ENCODE assay signal across 9 cellular contexts in the genomic region with DNA sequence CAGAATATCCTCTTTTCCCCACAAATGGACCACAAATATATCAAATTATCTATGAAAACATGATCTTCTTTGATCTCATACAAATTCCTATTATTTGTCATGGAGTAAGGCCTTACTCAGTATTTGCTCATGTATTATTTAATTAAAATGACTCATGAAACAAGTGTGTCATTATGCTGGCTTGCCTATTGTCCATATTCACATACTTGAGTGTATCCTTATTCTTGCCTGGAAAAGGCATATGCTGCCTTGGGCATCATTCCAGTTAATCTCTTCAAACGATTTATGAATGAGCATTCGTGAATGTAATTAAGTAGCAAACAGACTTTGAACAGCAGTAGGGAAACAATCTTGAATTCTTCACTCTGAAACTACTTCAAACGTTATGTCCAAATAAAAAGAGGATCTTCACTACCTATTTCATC. TPM values are rescaled to one million over a fixed set of nuclear protein-coding genes. Genes with fewer than 3 reads are reported as not detected.
DNase-seq lines count a peak whose midpoint lies in the region; ATAC-seq, FAIRE-seq and TF ChIP-seq lines count a peak whose summit lies in the region.
"Had no signal": no experiment of that assay in that cellular context is flagged by ENCODE, and none has a peak within 500 bp of the region (broad histone marks: within the 10 kb centered on the region; RNA-seq: fewer than 3 reads in every experiment).

No MANE protein-coding gene starts in this region.

- no peak for TF ChIP-seq POLR2A in H1 (IDR thresholded peaks at IDR 0.05; ENCODE audit: control extremely low read depth in 1 of 2, low read depth in 2 of 2, low read length in 2 of 2)

- H3K18ac ChIP-seq in H1 (ENCODE audit: extremely low read depth, low read length), result no peak overlapping the region

- no peak overlapping the region for H3K14ac ChIP-seq in H1 (ENCODE audit: insufficient read length)

- no peak overlapping the region for H4K5ac ChIP-seq in H1 (ENCODE audit: insufficient read length, low read depth, low read length)

- peaks cover 0 to 3% (median 0%) of the 10 kb centered on the region in 4 experiments; a peak in 1 of 7 replicates for H3K4me1 ChIP-seq in H1 (replicated peaks in 1 of 4; ENCODE audit: control insufficient read depth in 3 of 4, insufficient read depth in 4 of 4, low read length in 3 of 4)

- H4K91ac ChIP-seq in H1 (replicated peaks; ENCODE audit: insufficient read length, low read length), result no peak overlapping the region

- H2BK120ac ChIP-seq in H1 (replicated peaks; ENCODE audit: low read depth, low read length), result no peak overlapping the region

- H3K4ac ChIP-seq in H1 (replicated peaks; ENCODE audit: insufficient read length, low read depth, low read length), result no peak overlapping the region

- POLR2A ChIA-PET in H1 (lab: Charles Lee; ENCODE audit: partially characterized antibody), result no interaction called here

- H2BK5ac ChIP-seq in H1 (ENCODE audit: low read depth, low read length), result no peak overlapping the region

- no peak overlapping the region for H3K4me3 ChIP-seq in H1 (ENCODE audit: extremely low read depth in 1 of 4, insufficient read depth in 2 of 4, low read depth in 3 of 4, low read length in 4 of 4)

- ATAC-seq in HG03097 (IDR thresholded peaks at IDR 0.05; ENCODE audit: low FRiP score, unreplicated experiment) (no peak), HG03175 (IDR thresholded peaks at IDR 0.05; ENCODE audit: unreplicated experiment) (no peak)

- no peak overlapping the region for H3K4me3 Mint-ChIP-seq in activated CD4-positive, alpha-beta T cell treated with anti-CD3 and anti-CD28 coated beads, Interleukin-2, amount 10 ng/mL, durations not matched to agents 24 days and 14 days

- H3K23ac ChIP-seq in H1 (ENCODE audit: insufficient read length), result no peak overlapping the region

- H2AK5ac ChIP-seq in H1 (ENCODE audit: low read depth, low read length), result no peak overlapping the region

- TF ChIP-seq EP300 in H1 (IDR thresholded peaks at IDR 0.05; ENCODE audit: borderline replicate concordance in 1 of 2, low read depth in 2 of 2, low read length in 2 of 2), result no peak

- DNase-seq in HPDE6-E6E7 (ENCODE audit: extremely low spot score) (peak; percentile 57), NCI-H524 (lab: John Stamatoyannopoulos, UW) (peak; percentile 68 to 91), H1 (ENCODE audit: low read depth in 1 of 2, low spot score in 2 of 2) (no peak), stromal cell of bone marrow (ENCODE audit: low read depth) (peak; percentile 59)
- DNase-seq in activated CD4-positive, alpha-beta T cell treated with anti-CD3 and anti-CD28 coated beads, Interleukin-2, amount 10 ng/mL, durations not matched to agents 24 days and 14 days, result no peak

- no peaks in the 10 kb centered on the region for H3K36me3 Mint-ChIP-seq in activated CD4-positive, alpha-beta T cell treated with anti-CD3 and anti-CD28 coated beads, Interleukin-2, amount 10 ng/mL, durations not matched to agents 24 days and 14 days (ENCODE audit: low read depth)

- H2BK15ac ChIP-seq in H1 (ENCODE audit: low read length), result no peak overlapping the region

- no peaks in the 10 kb centered on the region for H3K36me3 ChIP-seq in H1 (ENCODE audit: control insufficient read depth in 2 of 4, insufficient read depth in 4 of 4, low read length in 3 of 4)

- FAIRE-seq in H1 (lab: Jason Lieb, UNC), result no peak
- FAIRE-seq: islet of Langerhans had no signal

- CTCF ChIA-PET in H1 (lab: Charles Lee; ENCODE audit: partially characterized antibody), result interaction anchor here (0.6 kb wide), 2 partner anchors 217 to 261 kb away, joined by 3 to 4 read pairs; no protein-coding TSS in a partner anchor

- WGBS in H1 (ENCODE audit: extremely low coverage in 1 of 2, insufficient coverage in 1 of 2, insufficient read length in 1 of 2, insufficient replicate concordance in 2 of 2, low coverage in 1 of 2, low lambda C conversion rate in 2 of 2, missing lambda C conversion rate in 1 of 2), 2 experiments, result 73% methylated on average over 3 of the region's 3 CpGs; no CpG with 5 or more reads in 1 of the 2 experiments

- H3K56ac ChIP-seq in H1 (replicated peaks; ENCODE audit: insufficient read length, low read depth, low read length), result no peak overlapping the region

- intact Hi-C loops in activated CD4-positive, alpha-beta T cell treated with anti-CD3 and anti-CD28 coated beads, Interleukin-2, amount 10 ng/mL, durations not matched to agents 24 days and 14 days (cut with micrococcal nuclease), result no loop called here

- H3K27ac ChIP-seq in H1 (ENCODE audit: low read depth, low read length), result no peak overlapping the region

- H2BK12ac ChIP-seq in H1 (ENCODE audit: low read depth, low read length), result no peak overlapping the region

- no peak overlapping the region for H2BK20ac ChIP-seq in H1 (ENCODE audit: low read length)

- no peaks in the 10 kb centered on the region for H4K20me1 ChIP-seq in H1 (replicated peaks in 1 of 2; ENCODE audit: control insufficient read depth in 1 of 2, insufficient read depth in 2 of 2, low read length in 2 of 2)

- no peak for TF ChIP-seq CTCF in H1 (IDR thresholded peaks at IDR 0.05; ENCODE audit: control extremely low read depth in 1 of 3, insufficient read depth in 1 of 3, low read depth in 1 of 3, low read length in 3 of 3)

- H3K4me1 Mint-ChIP-seq in activated CD4-positive, alpha-beta T cell treated with anti-CD3 and anti-CD28 coated beads, Interleukin-2, amount 10 ng/mL, durations not matched to agents 24 days and 14 days, result peaks cover 2% of the 10 kb centered on the region

- H3K27ac Mint-ChIP-seq in activated CD4-positive, alpha-beta T cell treated with anti-CD3 and anti-CD28 coated beads, Interleukin-2, amount 10 ng/mL, durations not matched to agents 24 days and 14 days, result no peak overlapping the region
- H3K27ac Mint-ChIP-seq: activated T-helper 2 cell treated with anti-CD3 and anti-CD28 coated beads, Interferon-gamma antibody, Interleukin-2, Interleukin-4, amounts not matched to agents 10 μg/mL and 5 μg/mL and 100 μg/mL, durations not matched to agents 14 hours and 24 hours and 36 hours had no signal

- no peaks in the 10 kb centered on the region for H3K9me3 Mint-ChIP-seq in activated CD4-positive, alpha-beta T cell treated with anti-CD3 and anti-CD28 coated beads, Interleukin-2, amount 10 ng/mL, durations not matched to agents 24 days and 14 days
- H3K9me3 Mint-ChIP-seq: activated T-helper 2 cell treated with anti-CD3 and anti-CD28 coated beads, Interferon-gamma antibody, Interleukin-2, Interleukin-4, amounts not matched to agents 10 μg/mL and 5 μg/mL and 100 μg/mL, durations not matched to agents 14 hours and 24 hours and 36 hours had no signal

- H3K9ac ChIP-seq in H1 (replicated peaks in 1 of 4; ENCODE audit: extremely low read depth in 1 of 4, low read depth in 3 of 4, low read length in 3 of 4), result no peak overlapping the region

- H3K79me1 ChIP-seq in H1 (ENCODE audit: low read depth, low read length), result no peaks in the 10 kb centered on the region

- no peaks in the 10 kb centered on the region for H3K79me2 ChIP-seq in H1 (ENCODE audit: control insufficient read depth in 1 of 2, insufficient read depth in 2 of 2, low read length in 2 of 2)

- H3K27me3 ChIP-seq in H1 (replicated peaks in 1 of 4; ENCODE audit: control insufficient read depth in 3 of 4, extremely low read depth in 1 of 4, insufficient read depth in 3 of 4, low read length in 3 of 4), result no peaks in the 10 kb centered on the region

- no peak overlapping the region for H3K4me2 ChIP-seq in H1 (ENCODE audit: insufficient read depth in 1 of 2, low read depth in 2 of 2, low read length in 2 of 2)

- no peak overlapping the region for H4K8ac ChIP-seq in H1 (ENCODE audit: extremely low read depth, insufficient read depth, low read length)

- H2AFZ ChIP-seq in H1 (ENCODE audit: low read length), result 0 out of 2 replicates have a peak overlapping the region, but pooled peaks have one; percentile 73

- H3K9me3 ChIP-seq in H1 (ENCODE audit: insufficient read depth in 2 of 2, low read depth in 1 of 2, low read length in 1 of 2), result no peaks in the 10 kb centered on the region

- H3K23me2 ChIP-seq in H1 (ENCODE audit: low read depth, low read length), result no peaks in the 10 kb centered on the region; the same call in 1 of the 2 replicates

- TF ChIP-seq RAD21 in H1 (IDR thresholded peaks at IDR 0.05 in 1 of 2, conservative IDR thresholded peaks at IDR 0.05 in 1 of 2; ENCODE audit: low read depth in 2 of 2, low read length in 2 of 2), result no peak

- peaks cover 27% of the 10 kb centered on the region for H3K27me3 Mint-ChIP-seq in activated CD4-positive, alpha-beta T cell treated with anti-CD3 and anti-CD28 coated beads, Interleukin-2, amount 10 ng/mL, durations not matched to agents 24 days and 14 days

TF ChIP-seq in H1, 55 proteins besides CTCF, POLR2A, EP300 and RAD21 (continues in another document):
- TF ChIP-seq BACH1 (IDR thresholded peaks at IDR 0.05; ENCODE audit: low read length) (no peak), JUN (IDR thresholded peaks at IDR 0.05; ENCODE audit: low read depth, low read length) (no peak), BRCA1 (IDR thresholded peaks at IDR 0.05; ENCODE audit: low read depth, low read length) (no peak), TAF7 (optimal IDR thresholded peaks at IDR 0.05; ENCODE audit: borderline replicate concordance, low read depth, low read length) (no peak)

RNA-seq across cellular contexts. Expression of gene SNRPF, which starts 22.6 kb away (rescaled TPM):
- 79.7 and 87.7 TPM in 2 replicates for total RNA-seq in H1 (2021; fragmentation: NEBNext Ultra II Directional; extraction: Animal tissue kit (Norgen Biotek cat#: 25700))
- polyA plus RNA-seq in H1 (2011; rRNA removed), result 40.4 and 58.5 TPM in 2 replicates
- polyA plus RNA-seq in H1 (2011; cell fraction: cytosol; rRNA removed), result 59.0 TPM
- 19.1 TPM for polyA plus RNA-seq in H1 (2011; cell fraction: nucleus; rRNA removed)
- 156 to 204 TPM (median 175 TPM) in 4 replicates for polyA plus RNA-seq in H1 (2012, experiment 1 of 2)
- polyA plus RNA-seq in H1 (2012, experiment 2 of 2), result 13.1 TPM
- 123 TPM for polyA plus RNA-seq in H1 (2013, experiment 1 of 2)
- 142 TPM for polyA plus RNA-seq in H1 (2013, experiment 2 of 2)
- 12.6 and 13.2 TPM in 2 replicates for polyA minus RNA-seq in H1 (2011; rRNA and poly(A)+ RNA removed)
- polyA minus RNA-seq in H1 (2011; cell fraction: cytosol; rRNA and poly(A)+ RNA removed), result 20.6 TPM
- 30.0 TPM for polyA minus RNA-seq in H1 (2011; cell fraction: nucleus; rRNA and poly(A)+ RNA removed)
- total RNA-seq in activated CD4-positive, alpha-beta T cell treated with anti-CD3 and anti-CD28 coated beads, Interleukin-2, amount 10 ng/mL, durations not matched to agents 24 days and 14 days, result 64.3 and 68.8 TPM in 2 replicates

RNA-seq across cellular contexts. Expression of gene NTN4, which starts 45.6 kb away (rescaled TPM):
- total RNA-seq in H1 (2021; fragmentation: NEBNext Ultra II Directional; extraction: Animal tissue kit (Norgen Biotek cat#: 25700)), result 1.3 and 1.7 TPM in 2 replicates
- polyA plus RNA-seq in H1 (2011; rRNA removed), result 0.74 and 0.86 TPM in 2 replicates
- 1.0 TPM for polyA plus RNA-seq in H1 (2011; cell fraction: cytosol; rRNA removed)
- polyA plus RNA-seq in H1 (2011; cell fraction: nucleus; rRNA removed), result 3.0 TPM
- polyA plus RNA-seq in H1 (2012, experiment 1 of 2), result 0.78 to 1.4 TPM (median 1.0 TPM) in 4 replicates
- polyA plus RNA-seq in H1 (2012, experiment 2 of 2), result not detected
- polyA plus RNA-seq in H1 (2013, experiment 1 of 2), result 0.71 TPM
- polyA plus RNA-seq in H1 (2013, experiment 2 of 2), result 0.87 TPM
- polyA minus RNA-seq in H1 (2011; rRNA and poly(A)+ RNA removed), result 4.3 and 7.6 TPM in 2 replicates
- 2.1 TPM for polyA minus RNA-seq in H1 (2011; cell fraction: cytosol; rRNA and poly(A)+ RNA removed)
- 4.3 TPM for polyA minus RNA-seq in H1 (2011; cell fraction: nucleus; rRNA and poly(A)+ RNA removed)
- not detected in 2 replicates for total RNA-seq in activated CD4-positive, alpha-beta T cell treated with anti-CD3 and anti-CD28 coated beads, Interleukin-2, amount 10 ng/mL, durations not matched to agents 24 days and 14 days
- total RNA-seq: activated T-helper 2 cell treated with anti-CD3 and anti-CD28 coated beads, Interferon-gamma antibody, Interleukin-2, Interleukin-4, amounts not matched to agents 10 μg/mL and 5 μg/mL and 100 μg/mL, durations not matched to agents 14 hours and 24 hours and 36 hours had no signal

Comparison
In these comparisons a context has a peak if more than half of its experiments do, and no peak if none do; other contexts are left out.
1. DNase-seq: peak in HPDE6-E6E7 (single experiment), NCI-H524 (2 of 2) and stromal cell of bone marrow (single experiment); none in H1 (0 of 2) and activated CD4-positive, alpha-beta T cell treated with anti-CD3 and anti-CD28 coated beads, Interleukin-2, amount 10 ng/mL, durations not matched to agents 24 days and 14 days (single experiment).